ENCODE assay signal across 9 cellular contexts in the genomic region with DNA sequence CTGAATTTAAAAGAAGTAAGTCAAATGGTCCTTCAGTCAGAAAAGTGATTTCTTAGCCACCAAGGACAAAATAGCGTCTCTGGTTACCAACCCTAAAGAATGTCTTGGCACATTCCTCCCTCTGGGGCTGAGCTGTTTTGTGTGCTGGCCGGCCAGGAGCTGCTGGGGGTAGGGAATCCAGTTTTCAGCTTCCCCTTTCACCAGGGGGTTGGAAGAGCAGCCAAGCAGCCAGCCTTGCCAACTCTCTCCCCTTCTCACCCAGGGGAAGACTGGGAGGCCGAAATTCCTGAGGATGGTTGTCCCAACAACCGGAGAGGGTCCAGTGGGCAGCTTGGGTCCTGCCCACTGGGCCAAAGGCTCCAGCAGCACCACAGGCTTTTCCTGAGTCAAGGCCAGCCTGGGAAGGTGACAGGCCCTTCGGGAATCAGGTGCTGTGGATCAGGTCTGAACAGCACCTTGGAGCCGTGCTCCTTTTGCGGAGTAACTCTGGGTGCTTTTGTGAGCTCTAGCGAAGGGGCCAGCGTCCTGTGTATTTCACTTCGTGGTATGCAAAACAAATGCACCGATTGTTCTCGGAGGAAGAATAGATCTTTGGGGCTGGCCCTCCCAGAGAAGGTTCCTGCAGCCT. TPM values are rescaled to one million over a fixed set of nuclear protein-coding genes. Genes with fewer than 3 reads are reported as not detected.
A peak's percentile ranks its signal among the peaks of the same experiment; 100 is the strongest.
DNase-seq lines count a peak whose midpoint lies in the region; ATAC-seq and TF ChIP-seq lines count a peak whose summit lies in the region.
"Had no signal": no experiment of that assay in that cellular context is flagged by ENCODE, and none has a peak within 500 bp of the region (broad histone marks: within the 10 kb centered on the region; RNA-seq: fewer than 3 reads in every experiment).

No MANE protein-coding gene starts in this region.

- H3K36me3 ChIP-seq in sigmoid colon: no peaks in the 10 kb centered on the region

- no peak for ATAC-seq in HG03095 (IDR thresholded peaks at IDR 0.05; ENCODE audit: unreplicated experiment)
- ATAC-seq in stimulated activated naive CD8-positive, alpha-beta T cell treated with anti-CD3 and anti-CD28 coated beads, Interleukin-15, Interleukin-2, amounts not matched to agents 100 U/mL and 50 U/mL, for 24 hours: no peak

- peaks cover 6 to 39% (median 26%) of the 10 kb centered on the region in 3 donors for H3K27me3 ChIP-seq in sigmoid colon

- in situ Hi-C loops in SK-MEL-5 (cut with HindIII; ENCODE audit: low pct_unique_long_range_greater_than_20kb, low sequenced_read_pairs): no loop called here

- peaks cover 0 to 18% (median 14%) of the 10 kb centered on the region in 4 donors for H3K4me1 ChIP-seq in sigmoid colon

- DNase-seq in ELF-1 (ENCODE audit: low read depth, low spot score) (peak; percentile 90), SK-MEL-5 (ENCODE audit: low read depth, low spot score) (peak; percentile 73), fibroblast of the conjunctiva (ENCODE audit: low read depth) (peak; percentile 57), non-pigmented ciliary epithelial cell (ENCODE audit: low read depth) (peak; percentile 47), NCI-H2171 treated with DMSO at 0.1 percent for 48 hours (lab: John Stamatoyannopoulos, UW) (no peak), sigmoid colon (no peak)
- no peak for DNase-seq in stimulated activated naive CD8-positive, alpha-beta T cell treated with anti-CD3 and anti-CD28 coated beads, Interleukin-15, Interleukin-2, amounts not matched to agents 100 U/mL and 50 U/mL, for 24 hours
- DNase-seq: activated CD8-positive, alpha-beta memory T cell treated with anti-CD3 and anti-CD28 coated beads, Interleukin-2, amount 50 U/mL, for 48 hours had no signal

- no peak overlapping the region for H3K4me3 ChIP-seq in sigmoid colon

- no peak for TF ChIP-seq EP300 in sigmoid colon (IDR thresholded peaks at IDR 0.05)

- TF ChIP-seq POLR2A in sigmoid colon (IDR thresholded peaks at IDR 0.05): no peak

- intact Hi-C loops in sigmoid colon (cut with DNase I): no loop called here

- TF ChIP-seq CTCF in sigmoid colon (IDR thresholded peaks at IDR 0.05): peak in 1 of 4 experiments; percentile 10

- no peaks in the 10 kb centered on the region for H3K9me3 ChIP-seq in sigmoid colon

- 83 to 88% methylated on average over 12 of the region's 12 CpGs for WGBS in sigmoid colon, 2 donors

- H3K27ac ChIP-seq in sigmoid colon: no peak overlapping the region

RNA-seq across cellular contexts. Expression of gene WWC1, which starts 4.2 kb away (rescaled TPM):
- 12.7 and 13.2 TPM in 2 replicates for total RNA-seq in SK-MEL-5 (2014; rRNA removed; shearing (Covaris generic))
- 15.1 and 27.7 TPM in 2 replicates for polyA plus RNA-seq in SK-MEL-5 (2015; cell fraction: cytosol; rRNA removed)
- 10.1 and 11.3 TPM in 2 replicates for polyA plus RNA-seq in SK-MEL-5 (2015; cell fraction: nucleus; rRNA removed)
- total RNA-seq in sigmoid colon: 1 to 10 TPM in 1 of 4 donors, under 1 TPM in 2, not detected in 1; 0.27 to 1.1 (median 0.28) TPM
- polyA plus RNA-seq in sigmoid colon: 10 to 100 TPM; 11.4 to 15.4 (median 15.0) TPM

Comparison
In these comparisons a context has a peak if more than half of its experiments do, and no peak if none do; other contexts are left out.
1. DNase-seq: peak in ELF-1 (single experiment), SK-MEL-5 (single experiment), fibroblast of the conjunctiva (single experiment) and non-pigmented ciliary epithelial cell (single experiment); none in NCI-H2171 treated with DMSO at 0.1 percent for 48 hours (single experiment), sigmoid colon (single experiment) and stimulated activated naive CD8-positive, alpha-beta T cell treated with anti-CD3 and anti-CD28 coated beads, Interleukin-15, Interleukin-2, amounts not matched to agents 100 U/mL and 50 U/mL, for 24 hours (single experiment).